In genomic region chr19:16896098-16896912, GRCh38 we compare ENCODE assay signal across 8 cellular contexts. TPM values are rescaled to one million over a fixed set of nuclear protein-coding genes. Genes with fewer than 3 reads are reported as not detected.
DNase-seq lines count a peak whose midpoint lies in the region; ATAC-seq, FAIRE-seq and TF ChIP-seq lines count a peak whose summit lies in the region.

No MANE protein-coding gene starts in this region.

- H3K27me3 ChIP-seq in GM06990 (replicated peaks; ENCODE audit: control insufficient read depth, insufficient read depth, low read length) (no peaks in the 10 kb centered on the region), bronchial epithelial cell (ENCODE audit: control insufficient read depth, insufficient read depth, low read length) (no peaks in the 10 kb centered on the region), mucosa of rectum (ENCODE audit: control insufficient read depth in 2 of 2, insufficient read depth in 2 of 2, low read length in 2 of 2) (no peaks in the 10 kb centered on the region)

- peak overlapping the region; percentile 52 for H3K4me3 ChIP-seq in GM06990 (replicated peaks; ENCODE audit: low read depth, low read length)
- H3K4me3 ChIP-seq in bronchial epithelial cell (ENCODE audit: low read depth, low read length): peak overlapping the region; percentile 49
- peak overlapping the region; percentile 63 to 66 for H3K4me3 ChIP-seq in mucosa of rectum (ENCODE audit: low read length in 2 of 2)

- ATAC-seq in HG03439 (IDR thresholded peaks at IDR 0.05; ENCODE audit: unreplicated experiment): peak; percentile 17

- peak overlapping the region; percentile 76 to 84 for H3K27ac ChIP-seq in mucosa of rectum (ENCODE audit: low read depth in 2 of 2, low read length in 2 of 2)

- DNase-seq in GM06990 (ENCODE audit: extremely low read depth, insufficient read length) (no peak), bronchial epithelial cell (ENCODE audit: low read depth) (no peak), posterior vena cava (ENCODE audit: low spot score) (no peak), NCI-H1092 treated with DMSO at 0.1 percent for 48 hours (lab: John Stamatoyannopoulos, UW) (no peak), NCI-H1417 (lab: John Stamatoyannopoulos, UW) (no peak)
- no peak for DNase-seq in activated CD4-positive, alpha-beta T cell treated with anti-CD3 and anti-CD28 coated beads for 1 hour

- TF ChIP-seq CTCF in GM06990 (IDR thresholded peaks at IDR 0.05; ENCODE audit: insufficient read depth, low read length, poor library complexity, severe bottlenecking) (no peak), bronchial epithelial cell (IDR thresholded peaks at IDR 0.05; ENCODE audit: insufficient read depth, low read length, severe bottlenecking) (no peak)

- intact Hi-C loops in posterior vena cava (cut with DNase I): no loop called here

- peaks cover 12 to 14% of the 10 kb centered on the region in 2 donors for H3K4me1 ChIP-seq in mucosa of rectum (ENCODE audit: control insufficient read depth in 2 of 2, insufficient read depth in 2 of 2, low read length in 2 of 2)

- H3K36me3 ChIP-seq in GM06990 (ENCODE audit: control insufficient read depth, insufficient read depth, low read length) (no peaks in the 10 kb centered on the region), bronchial epithelial cell (ENCODE audit: control insufficient read depth, insufficient read depth, low read length) (no peaks in the 10 kb centered on the region), mucosa of rectum (ENCODE audit: control insufficient read depth in 2 of 2, insufficient read depth in 2 of 2, low read length in 2 of 2) (no peaks in the 10 kb centered on the region)

- H3K9me3 ChIP-seq in mucosa of rectum (ENCODE audit: control insufficient read depth in 2 of 2, low read length in 2 of 2): no peaks in the 10 kb centered on the region

- H3K9ac ChIP-seq in mucosa of rectum (ENCODE audit: low read depth in 1 of 2, low read length in 2 of 2): peak overlapping the region; percentile 47 to 76

- no peak for FAIRE-seq in bronchial epithelial cell (lab: Jason Lieb, UNC)

RNA-seq across cellular contexts. Expression of gene F2RL3, which starts 7.5 kb away (rescaled TPM):
- total RNA-seq in bronchial epithelial cell (under 0.01 TPM in 1 of 2 replicates, not detected in the other), posterior vena cava (1 to 10 TPM; 1.2 to 4.6 TPM)
